In genomic region chr5:10315181-10315580, GRCh38 we compare ENCODE assay signal across 1 cellular context.
TF ChIP-seq lines count a peak whose summit lies in the region.

No MANE protein-coding gene starts in this region.

TF ChIP-seq in K562, 482 proteins besides CTCF, POLR2A, EP300 and RAD21 (continued from another document):
- TF ChIP-seq, protein P1, sequence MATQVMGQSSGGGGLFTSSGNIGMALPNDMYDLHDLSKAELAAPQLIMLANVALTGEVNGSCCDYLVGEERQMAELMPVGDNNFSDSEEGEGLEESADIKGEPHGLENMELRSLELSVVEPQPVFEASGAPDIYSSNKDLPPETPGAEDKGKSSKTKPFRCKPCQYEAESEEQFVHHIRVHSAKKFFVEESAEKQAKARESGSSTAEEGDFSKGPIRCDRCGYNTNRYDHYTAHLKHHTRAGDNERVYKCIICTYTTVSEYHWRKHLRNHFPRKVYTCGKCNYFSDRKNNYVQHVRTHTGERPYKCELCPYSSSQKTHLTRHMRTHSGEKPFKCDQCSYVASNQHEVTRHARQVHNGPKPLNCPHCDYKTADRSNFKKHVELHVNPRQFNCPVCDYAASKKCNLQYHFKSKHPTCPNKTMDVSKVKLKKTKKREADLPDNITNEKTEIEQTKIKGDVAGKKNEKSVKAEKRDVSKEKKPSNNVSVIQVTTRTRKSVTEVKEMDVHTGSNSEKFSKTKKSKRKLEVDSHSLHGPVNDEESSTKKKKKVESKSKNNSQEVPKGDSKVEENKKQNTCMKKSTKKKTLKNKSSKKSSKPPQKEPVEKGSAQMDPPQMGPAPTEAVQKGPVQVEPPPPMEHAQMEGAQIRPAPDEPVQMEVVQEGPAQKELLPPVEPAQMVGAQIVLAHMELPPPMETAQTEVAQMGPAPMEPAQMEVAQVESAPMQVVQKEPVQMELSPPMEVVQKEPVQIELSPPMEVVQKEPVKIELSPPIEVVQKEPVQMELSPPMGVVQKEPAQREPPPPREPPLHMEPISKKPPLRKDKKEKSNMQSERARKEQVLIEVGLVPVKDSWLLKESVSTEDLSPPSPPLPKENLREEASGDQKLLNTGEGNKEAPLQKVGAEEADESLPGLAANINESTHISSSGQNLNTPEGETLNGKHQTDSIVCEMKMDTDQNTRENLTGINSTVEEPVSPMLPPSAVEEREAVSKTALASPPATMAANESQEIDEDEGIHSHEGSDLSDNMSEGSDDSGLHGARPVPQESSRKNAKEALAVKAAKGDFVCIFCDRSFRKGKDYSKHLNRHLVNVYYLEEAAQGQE (CRISPR knock-in tag; IDR thresholded peaks at IDR 0.05; ENCODE audit: low read depth): no peak
- TF ChIP-seq TBP (optimal IDR thresholded peaks at IDR 0.05; ENCODE audit: low read depth, low read length): no peak
- TF ChIP-seq CHCHD3 (CRISPR knock-in tag; IDR thresholded peaks at IDR 0.05): no peak
- TF ChIP-seq CBFB (CRISPR knock-in tag; IDR thresholded peaks at IDR 0.05): no peak
